8 cellular contexts compared by ENCODE assay signal in the genomic region with DNA sequence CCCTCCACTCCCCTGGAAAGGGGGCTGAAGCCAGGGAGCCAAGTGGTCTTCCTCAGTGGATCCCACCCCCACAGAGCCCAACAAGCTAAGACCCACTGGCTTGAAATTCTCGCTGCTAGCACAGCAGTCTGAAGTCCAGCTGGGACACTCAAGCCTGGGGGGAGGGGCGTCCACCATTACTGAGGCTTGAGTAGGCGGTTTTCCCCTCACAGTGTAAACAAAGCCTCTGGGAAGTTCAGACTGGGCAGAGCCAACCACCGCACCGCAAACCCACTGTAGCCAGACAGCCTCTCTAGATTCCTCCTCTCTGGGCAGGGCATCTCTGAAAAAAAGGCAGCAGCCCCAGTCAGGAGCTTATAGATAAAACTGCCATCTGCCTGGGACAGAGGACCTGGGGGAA.
DNase-seq lines count a peak whose midpoint lies in the region; ATAC-seq, FAIRE-seq and TF ChIP-seq lines count a peak whose summit lies in the region.
"Not testable (repeated sequence)": the region's sequence is repeated elsewhere in the genome, so short reads cannot be mapped to it uniquely, and the experiment has no call there.

No MANE protein-coding gene starts in this region.

- H3K4me3 Mint-ChIP-seq in astrocyte (ENCODE audit: unreplicated experiment) = not testable (repeated sequence)

- not testable (repeated sequence) for H3K27me3 ChIP-seq in astrocyte (ENCODE audit: insufficient read depth, low read length); mesenchymal stem cell (ENCODE audit: control insufficient read depth in 1 of 2, insufficient read depth in 1 of 2, low read length in 2 of 2); neutrophil; upper lobe of right lung

- TF ChIP-seq CTCF in astrocyte (IDR thresholded peaks at IDR 0.05; ENCODE audit: insufficient read depth, low read depth, low read length); neutrophil (IDR thresholded peaks at IDR 0.05); upper lobe of right lung (IDR thresholded peaks at IDR 0.05): not testable (repeated sequence)

- intact Hi-C loops in upper lobe of right lung (cut with DNase I) = not testable (repeated sequence)

- H3K18ac ChIP-seq in mesenchymal stem cell (ENCODE audit: low read depth in 1 of 2, low read length in 2 of 2) = peak overlapping the region in 1 of 2 experiments; percentile 82

- peak overlapping the region in 1 of 2 experiments; percentile 11 for H2BK12ac ChIP-seq in mesenchymal stem cell (ENCODE audit: low read length in 2 of 2)

- H3K79me1 ChIP-seq in mesenchymal stem cell (replicated peaks; ENCODE audit: low read length, poor library complexity, severe bottlenecking) = not testable (repeated sequence)

- not testable (repeated sequence) for H3K4me2 ChIP-seq in astrocyte (ENCODE audit: low read length); mesenchymal stem cell (ENCODE audit: low read length, poor library complexity, severe bottlenecking)

- H3K4me1 ChIP-seq in astrocyte (ENCODE audit: insufficient read depth, low read length); mesenchymal stem cell (ENCODE audit: control insufficient read depth, insufficient read depth, low read depth, low read length); upper lobe of right lung: not testable (repeated sequence)
- peaks cover 12 to 16% of the 10 kb centered on the region in 2 experiments for H3K4me1 ChIP-seq in neutrophil (ENCODE audit: control insufficient read depth in 1 of 2, insufficient read depth in 1 of 2, low read depth in 1 of 2, low read length in 1 of 2)

- peak overlapping the region; percentile 4 for H4K8ac ChIP-seq in mesenchymal stem cell (ENCODE audit: low read length)

- H3K4ac ChIP-seq in mesenchymal stem cell (ENCODE audit: low read depth in 1 of 2, low read length in 2 of 2) = not testable (repeated sequence)

- not testable (repeated sequence) for H2BK120ac ChIP-seq in mesenchymal stem cell (ENCODE audit: low read depth, low read length)

- not testable (repeated sequence) for H3K9ac ChIP-seq in astrocyte (ENCODE audit: low read length); mesenchymal stem cell (ENCODE audit: low read length)

- H3K4me3 ChIP-seq in astrocyte (ENCODE audit: insufficient read depth, low read depth, low read length); mesenchymal stem cell (ENCODE audit: insufficient read depth in 1 of 2, low read depth in 1 of 2, low read length in 2 of 2); neutrophil (ENCODE audit: low read depth in 1 of 2, low read length in 1 of 2); upper lobe of right lung: not testable (repeated sequence)

- not testable (repeated sequence) for H3K14ac ChIP-seq in mesenchymal stem cell (ENCODE audit: low read length in 2 of 2)

- not testable (repeated sequence) for H3K27me3 Mint-ChIP-seq in astrocyte (ENCODE audit: low read depth, unreplicated experiment)

- H3K23ac ChIP-seq in mesenchymal stem cell (ENCODE audit: low read length in 2 of 2) = not testable (repeated sequence)

- not testable (repeated sequence) for H3K27ac Mint-ChIP-seq in astrocyte (ENCODE audit: unreplicated experiment)

- H2AFZ ChIP-seq in astrocyte (ENCODE audit: low read depth, low read length); mesenchymal stem cell (ENCODE audit: low read depth, low read length): not testable (repeated sequence)

- not testable (repeated sequence) for H4K91ac ChIP-seq in mesenchymal stem cell (ENCODE audit: low read length)

- not testable (repeated sequence) for ATAC-seq in upper lobe of right lung

- not testable (repeated sequence) for H4K20me1 ChIP-seq in astrocyte (ENCODE audit: insufficient read depth, low read length)

- not testable (repeated sequence) for FAIRE-seq in astrocyte (lab: Jason Lieb, UNC)

- not testable (repeated sequence) for H3K36me3 Mint-ChIP-seq in astrocyte (ENCODE audit: low read depth, unreplicated experiment)

- not testable (repeated sequence) for H2BK15ac ChIP-seq in mesenchymal stem cell (ENCODE audit: low read depth, poor library complexity, severe bottlenecking)

- H3K79me2 ChIP-seq in astrocyte (ENCODE audit: insufficient read depth, low read length) = not testable (repeated sequence)

- H3K27ac ChIP-seq in astrocyte (ENCODE audit: low read depth, low read length); mesenchymal stem cell (ENCODE audit: low read length, poor library complexity, severe bottlenecking); upper lobe of right lung: not testable (repeated sequence)
- H3K27ac ChIP-seq in neutrophil = peak overlapping the region; percentile 72

- not testable (repeated sequence) for H3K4me1 Mint-ChIP-seq in astrocyte (ENCODE audit: low read depth, unreplicated experiment)

- H3K9me3 ChIP-seq in astrocyte (ENCODE audit: insufficient read depth, low read depth, low read length); mesenchymal stem cell (ENCODE audit: control insufficient read depth, low read length); neutrophil; upper lobe of right lung: not testable (repeated sequence)

- not testable (repeated sequence) for H2AK5ac ChIP-seq in mesenchymal stem cell (ENCODE audit: low read length, severe bottlenecking)

- not testable (repeated sequence) for H3K36me3 ChIP-seq in astrocyte (ENCODE audit: insufficient read depth, low read length); mesenchymal stem cell (ENCODE audit: control insufficient read depth in 1 of 2, insufficient read depth in 2 of 2, low read depth in 1 of 2, low read length in 2 of 2); neutrophil; upper lobe of right lung

- H3K9me3 Mint-ChIP-seq in astrocyte (ENCODE audit: unreplicated experiment) = peaks cover 14% of the 10 kb centered on the region

- H2BK5ac ChIP-seq in mesenchymal stem cell (ENCODE audit: low read depth, low read length, poor library complexity, severe bottlenecking) = not testable (repeated sequence)

- DNase-seq in ELF-1 (ENCODE audit: low read depth, low spot score) (peak; percentile 64), M059J (ENCODE audit: low read depth) (peak; percentile 65), T1000 (lab: John Stamatoyannopoulos, UW) (peak; percentile 12), astrocyte (ENCODE audit: low read depth) (peak; percentile 29), iris pigment epithelial cell (ENCODE audit: low read depth) (peak; percentile 8), upper lobe of right lung (peak; percentile 63)
- not testable (repeated sequence) for DNase-seq in mesenchymal stem cell

- WGBS in mesenchymal stem cell = 88% methylated on average over 3 of the region's 5 CpGs
